In genomic region chr14:74988993-74989392, GRCh38 we compare ENCODE assay signal across 3 cellular contexts.
A peak's percentile ranks its signal among the peaks of the same experiment; 100 is the strongest.
TF ChIP-seq lines count a peak whose summit lies in the region.

No MANE protein-coding gene starts in this region.

TF ChIP-seq in SK-N-SH, 30 proteins besides CTCF, POLR2A, EP300 and RAD21:
- TF ChIP-seq USF2 (IDR thresholded peaks at IDR 0.05; ENCODE audit: borderline replicate concordance, low read depth, low read length), result no peak
- TF ChIP-seq MEF2A (IDR thresholded peaks at IDR 0.05; ENCODE audit: borderline replicate concordance, low read depth), result no peak
- no peak for TF ChIP-seq POLR2AphosphoS5 (IDR thresholded peaks at IDR 0.05; ENCODE audit: low read depth, low read length)
- TF ChIP-seq USF1 (IDR thresholded peaks at IDR 0.05; ENCODE audit: borderline replicate concordance, low read depth), result peak; percentile 44; the same call in 1 of the 2 replicates

TF ChIP-seq in SK-N-SH treated with all-trans-retinoic acid at 6 μM for 48 hours, 23 proteins besides CTCF, POLR2A, EP300 and RAD21:
- TF ChIP-seq RARB (CRISPR knock-in tag; IDR thresholded peaks at IDR 0.05) (no peak), ZNF70 (CRISPR knock-in tag; IDR thresholded peaks at IDR 0.05) (no peak), TCF4 (CRISPR knock-in tag; IDR thresholded peaks at IDR 0.05; ENCODE audit: borderline replicate concordance) (no peak), OSR1 (CRISPR knock-in tag; IDR thresholded peaks at IDR 0.05) (no peak), ZNF565 (CRISPR knock-in tag; conservative IDR thresholded peaks at IDR 0.05; ENCODE audit: low read depth) (no peak), ARNTL (CRISPR knock-in tag; IDR thresholded peaks at IDR 0.05; ENCODE audit: borderline replicate concordance, low read depth) (no peak), BACH2 (CRISPR knock-in tag; IDR thresholded peaks at IDR 0.05; ENCODE audit: borderline replicate concordance) (no peak), CSRNP3 (CRISPR knock-in tag; IDR thresholded peaks at IDR 0.05) (no peak), ZFP30 (CRISPR knock-in tag; IDR thresholded peaks at IDR 0.05) (no peak), ZC3H10 (CRISPR knock-in tag; IDR thresholded peaks at IDR 0.05) (no peak), ESRRG (CRISPR knock-in tag; IDR thresholded peaks at IDR 0.05) (no peak), CSDC2 (CRISPR knock-in tag; IDR thresholded peaks at IDR 0.05) (no peak), SNAI2 (CRISPR knock-in tag; IDR thresholded peaks at IDR 0.05) (no peak), GLIS3 (CRISPR knock-in tag; IDR thresholded peaks at IDR 0.05) (no peak), ZNF8 (CRISPR knock-in tag; IDR thresholded peaks at IDR 0.05) (no peak), ZFP3 (CRISPR knock-in tag; IDR thresholded peaks at IDR 0.05) (no peak)
- TF ChIP-seq, protein P1, sequence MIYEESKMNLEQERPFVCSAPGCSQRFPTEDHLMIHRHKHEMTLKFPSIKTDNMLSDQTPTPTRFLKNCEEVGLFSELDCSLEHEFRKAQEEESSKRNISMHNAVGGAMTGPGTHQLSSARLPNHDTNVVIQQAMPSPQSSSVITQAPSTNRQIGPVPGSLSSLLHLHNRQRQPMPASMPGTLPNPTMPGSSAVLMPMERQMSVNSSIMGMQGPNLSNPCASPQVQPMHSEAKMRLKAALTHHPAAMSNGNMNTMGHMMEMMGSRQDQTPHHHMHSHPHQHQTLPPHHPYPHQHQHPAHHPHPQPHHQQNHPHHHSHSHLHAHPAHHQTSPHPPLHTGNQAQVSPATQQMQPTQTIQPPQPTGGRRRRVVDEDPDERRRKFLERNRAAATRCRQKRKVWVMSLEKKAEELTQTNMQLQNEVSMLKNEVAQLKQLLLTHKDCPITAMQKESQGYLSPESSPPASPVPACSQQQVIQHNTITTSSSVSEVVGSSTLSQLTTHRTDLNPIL (CRISPR knock-in tag; IDR thresholded peaks at IDR 0.05; ENCODE audit: low read depth), result no peak
- TF ChIP-seq, protein P2, sequence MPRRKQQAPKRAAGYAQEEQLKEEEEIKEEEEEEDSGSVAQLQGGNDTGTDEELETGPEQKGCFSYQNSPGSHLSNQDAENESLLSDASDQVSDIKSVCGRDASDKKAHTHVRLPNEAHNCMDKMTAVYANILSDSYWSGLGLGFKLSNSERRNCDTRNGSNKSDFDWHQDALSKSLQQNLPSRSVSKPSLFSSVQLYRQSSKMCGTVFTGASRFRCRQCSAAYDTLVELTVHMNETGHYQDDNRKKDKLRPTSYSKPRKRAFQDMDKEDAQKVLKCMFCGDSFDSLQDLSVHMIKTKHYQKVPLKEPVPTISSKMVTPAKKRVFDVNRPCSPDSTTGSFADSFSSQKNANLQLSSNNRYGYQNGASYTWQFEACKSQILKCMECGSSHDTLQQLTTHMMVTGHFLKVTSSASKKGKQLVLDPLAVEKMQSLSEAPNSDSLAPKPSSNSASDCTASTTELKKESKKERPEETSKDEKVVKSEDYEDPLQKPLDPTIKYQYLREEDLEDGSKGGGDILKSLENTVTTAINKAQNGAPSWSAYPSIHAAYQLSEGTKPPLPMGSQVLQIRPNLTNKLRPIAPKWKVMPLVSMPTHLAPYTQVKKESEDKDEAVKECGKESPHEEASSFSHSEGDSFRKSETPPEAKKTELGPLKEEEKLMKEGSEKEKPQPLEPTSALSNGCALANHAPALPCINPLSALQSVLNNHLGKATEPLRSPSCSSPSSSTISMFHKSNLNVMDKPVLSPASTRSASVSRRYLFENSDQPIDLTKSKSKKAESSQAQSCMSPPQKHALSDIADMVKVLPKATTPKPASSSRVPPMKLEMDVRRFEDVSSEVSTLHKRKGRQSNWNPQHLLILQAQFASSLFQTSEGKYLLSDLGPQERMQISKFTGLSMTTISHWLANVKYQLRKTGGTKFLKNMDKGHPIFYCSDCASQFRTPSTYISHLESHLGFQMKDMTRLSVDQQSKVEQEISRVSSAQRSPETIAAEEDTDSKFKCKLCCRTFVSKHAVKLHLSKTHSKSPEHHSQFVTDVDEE (CRISPR knock-in tag; IDR thresholded peaks at IDR 0.05), result no peak
- TF ChIP-seq, protein P3, sequence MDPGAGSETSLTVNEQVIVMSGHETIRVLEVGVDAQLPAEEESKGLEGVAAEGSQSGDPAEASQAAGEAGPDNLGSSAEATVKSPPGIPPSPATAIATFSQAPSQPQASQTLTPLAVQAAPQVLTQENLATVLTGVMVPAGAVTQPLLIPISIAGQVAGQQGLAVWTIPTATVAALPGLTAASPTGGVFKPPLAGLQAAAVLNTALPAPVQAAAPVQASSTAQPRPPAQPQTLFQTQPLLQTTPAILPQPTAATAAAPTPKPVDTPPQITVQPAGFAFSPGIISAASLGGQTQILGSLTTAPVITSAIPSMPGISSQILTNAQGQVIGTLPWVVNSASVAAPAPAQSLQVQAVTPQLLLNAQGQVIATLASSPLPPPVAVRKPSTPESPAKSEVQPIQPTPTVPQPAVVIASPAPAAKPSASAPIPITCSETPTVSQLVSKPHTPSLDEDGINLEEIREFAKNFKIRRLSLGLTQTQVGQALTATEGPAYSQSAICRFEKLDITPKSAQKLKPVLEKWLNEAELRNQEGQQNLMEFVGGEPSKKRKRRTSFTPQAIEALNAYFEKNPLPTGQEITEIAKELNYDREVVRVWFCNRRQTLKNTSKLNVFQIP (CRISPR knock-in tag; IDR thresholded peaks at IDR 0.05; ENCODE audit: borderline replicate concordance, low read depth), result no peak

TF ChIP-seq in HepG2, 621 proteins besides CTCF, POLR2A, EP300 and RAD21:
- TF ChIP-seq ZBTB25 (CRISPR knock-in tag; IDR thresholded peaks at IDR 0.05) (no peak), THAP11 (CRISPR knock-in tag; IDR thresholded peaks at IDR 0.05) (peak; percentile 59)
